ENCODE assay signal across 1 cellular context in genomic region chr3:31966978-31967592, GRCh38.
TF ChIP-seq lines count a peak whose summit lies in the region.

No MANE protein-coding gene starts in this region.

TF ChIP-seq in WTC11, 78 proteins besides CTCF, POLR2A, EP300 and RAD21 (continued from another document):
- peak; percentile 64 for TF ChIP-seq PRDM15 (CRISPR knock-in tag; IDR thresholded peaks at IDR 0.05)
